Comparison of ENCODE assay signal across 30 cellular contexts in the genomic region with DNA sequence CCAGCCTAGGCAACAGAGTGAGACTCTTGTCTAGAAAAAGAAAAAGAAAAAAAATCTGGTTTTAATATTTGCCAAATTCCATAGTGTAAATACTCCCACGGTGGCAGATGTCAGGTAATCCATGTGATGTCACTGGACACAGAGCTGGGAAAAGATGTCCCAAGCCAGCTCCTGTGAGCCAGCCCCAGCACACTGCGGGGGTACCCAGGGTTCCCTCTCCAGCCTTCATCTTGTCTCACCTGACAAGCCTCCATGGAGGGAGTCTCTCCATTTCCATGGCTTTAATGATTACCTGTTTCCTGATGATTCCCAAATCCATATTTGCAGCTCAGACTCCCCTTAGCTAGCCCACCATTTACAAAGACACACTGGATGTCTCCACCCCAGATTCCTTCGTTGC. TPM values are rescaled to one million over a fixed set of nuclear protein-coding genes. Genes with fewer than 3 reads are reported as not detected.
"Had no signal": no experiment of that assay in that cellular context is flagged by ENCODE, and none has a peak within 500 bp of the region (broad histone marks: within the 10 kb centered on the region; RNA-seq: fewer than 3 reads in every experiment).

No MANE protein-coding gene starts in this region.

- H3K27ac ChIP-seq: dorsolateral prefrontal cortex, gastrocnemius medialis, parathyroid adenoma, right atrium auricular region, suprapubic skin, tibial artery had no signal

- DNase-seq: activated CD4-positive, alpha-beta T cell treated with anti-CD3 and anti-CD28 coated beads, Interleukin-2, amount 10 ng/mL, durations not matched to agents 7 days and 5 days; activated CD8-positive, alpha-beta T cell treated with anti-CD3 and anti-CD28 coated beads, Interleukin-2, amount 10 ng/mL, durations not matched to agents 7 days and 5 days; activated naive CD4-positive, alpha-beta T cell; activated T-cell treated with anti-CD3 and anti-CD28 coated beads, Interleukin-2, amount 50 U/mL, for 1 hour; effector memory CD4-positive, alpha-beta T cell; gastrocnemius medialis; glutamatergic neuron; left cardiac atrium; mammary epithelial cell; midbrain; naive thymus-derived CD4-positive, alpha-beta T cell; nucleus accumbens; stimulated activated CD4-positive, alpha-beta T cell treated with anti-CD3 and anti-CD28 coated beads, Interleukin-15, amount 100 ng/mL, for 24 hours; stimulated activated naive CD4-positive, alpha-beta T cell; SW 1271; T-helper 9 cell; tibial artery had no signal

- H3K79me2 ChIP-seq: parathyroid adenoma had no signal

- H3K36me3 ChIP-seq: gastrocnemius medialis, right atrium auricular region, suprapubic skin, tibial artery had no signal

- ATAC-seq: activated CD8-positive, alpha-beta T cell treated with anti-CD3 and anti-CD28 coated beads, Interleukin-2, amount 10 ng/mL, durations not matched to agents 7 days and 5 days; activated naive CD4-positive, alpha-beta T cell treated with anti-CD3 and anti-CD28 coated beads, Interleukin-2, amount 50 U/mL, for 72 hours; gastrocnemius medialis; left cardiac atrium; naive thymus-derived CD4-positive, alpha-beta T cell; WTC11 had no signal

- H3K36me3 Mint-ChIP-seq: naive thymus-derived CD4-positive, alpha-beta T cell; WTC11 had no signal

- H2AFZ ChIP-seq: parathyroid adenoma had no signal

- H3K27ac Mint-ChIP-seq: activated CD4-positive, alpha-beta T cell treated with anti-CD3 and anti-CD28 coated beads, Interleukin-2, amount 10 ng/mL, durations not matched to agents 7 days and 5 days; activated CD8-positive, alpha-beta T cell treated with anti-CD3 and anti-CD28 coated beads, Interleukin-2, amount 10 ng/mL, durations not matched to agents 7 days and 5 days; activated naive CD4-positive, alpha-beta T cell treated with anti-CD3 and anti-CD28 coated beads, Interleukin-2, amount 50 U/mL, for 72 hours; naive thymus-derived CD4-positive, alpha-beta T cell; T-helper 1 cell treated with Interleukin-12 subunit alpha and Interleukin-12 subunit beta and Interleukin-4 antibody, amounts not matched to agents 30 μg/mL and 1 μg/mL, for 36 hours; WTC11 had no signal

- H3K4me3 Mint-ChIP-seq: activated CD4-positive, alpha-beta T cell treated with anti-CD3 and anti-CD28 coated beads, Interleukin-2, amount 10 ng/mL, durations not matched to agents 7 days and 5 days; activated CD8-positive, alpha-beta T cell treated with anti-CD3 and anti-CD28 coated beads, Interleukin-2, amount 10 ng/mL, durations not matched to agents 7 days and 5 days; central memory CD8-positive, alpha-beta T cell; naive thymus-derived CD4-positive, alpha-beta T cell; T-helper 1 cell treated with Interleukin-12 subunit alpha and Interleukin-12 subunit beta and Interleukin-4 antibody, amounts not matched to agents 30 μg/mL and 1 μg/mL, for 36 hours; WTC11 had no signal

- H3K9me3 ChIP-seq: gastrocnemius medialis, right atrium auricular region, suprapubic skin had no signal

- H3K4me2 ChIP-seq: smooth muscle cell had no signal

- H3K9me3 Mint-ChIP-seq: activated CD4-positive, alpha-beta T cell treated with anti-CD3 and anti-CD28 coated beads, Interleukin-2, amount 10 ng/mL, durations not matched to agents 7 days and 5 days; central memory CD8-positive, alpha-beta T cell had no signal

- H3K4me1 ChIP-seq: gastrocnemius medialis, parathyroid adenoma, right atrium auricular region, suprapubic skin, tibial artery had no signal

- H3K4me3 ChIP-seq: dorsolateral prefrontal cortex, gastrocnemius medialis, right atrium auricular region, smooth muscle cell, suprapubic skin, tibial artery had no signal

RNA-seq across cellular contexts. Expression of a gene that starts 4.6 kb away (rescaled TPM):
- total RNA-seq: activated CD4-positive, alpha-beta T cell treated with anti-CD3 and anti-CD28 coated beads, Interleukin-2, amount 10 ng/mL, durations not matched to agents 7 days and 5 days; activated CD8-positive, alpha-beta T cell treated with anti-CD3 and anti-CD28 coated beads, Interleukin-2, amount 10 ng/mL, durations not matched to agents 7 days and 5 days; activated naive CD4-positive, alpha-beta T cell treated with anti-CD3 and anti-CD28 coated beads, Interleukin-2, amount 50 U/mL, for 72 hours; bronchial epithelial cell; epithelial cell of proximal tubule; mammary epithelial cell; pulmonary artery endothelial cell; smooth muscle cell; suprapubic skin; urinary bladder; WTC11 had no signal

RNA-seq across cellular contexts. Expression of a gene that starts 19.2 kb away (rescaled TPM):
- total RNA-seq: bronchial epithelial cell, mammary epithelial cell, pulmonary artery endothelial cell, smooth muscle cell, WTC11 had no signal

RNA-seq across cellular contexts. Expression of a gene that starts 40.6 kb away (rescaled TPM):
- total RNA-seq: activated CD4-positive, alpha-beta T cell treated with anti-CD3 and anti-CD28 coated beads, Interleukin-2, amount 10 ng/mL, durations not matched to agents 7 days and 5 days; activated CD8-positive, alpha-beta T cell treated with anti-CD3 and anti-CD28 coated beads, Interleukin-2, amount 10 ng/mL, durations not matched to agents 7 days and 5 days; activated naive CD4-positive, alpha-beta T cell treated with anti-CD3 and anti-CD28 coated beads, Interleukin-2, amount 50 U/mL, for 72 hours; bronchial epithelial cell; dorsolateral prefrontal cortex; epithelial cell of proximal tubule; gastrocnemius medialis; left cardiac atrium; mammary epithelial cell; pulmonary artery endothelial cell; right atrium auricular region; smooth muscle cell; suprapubic skin; urinary bladder; WTC11 had no signal
